ENCODE assay signal across 15 cellular contexts in the genomic region with DNA sequence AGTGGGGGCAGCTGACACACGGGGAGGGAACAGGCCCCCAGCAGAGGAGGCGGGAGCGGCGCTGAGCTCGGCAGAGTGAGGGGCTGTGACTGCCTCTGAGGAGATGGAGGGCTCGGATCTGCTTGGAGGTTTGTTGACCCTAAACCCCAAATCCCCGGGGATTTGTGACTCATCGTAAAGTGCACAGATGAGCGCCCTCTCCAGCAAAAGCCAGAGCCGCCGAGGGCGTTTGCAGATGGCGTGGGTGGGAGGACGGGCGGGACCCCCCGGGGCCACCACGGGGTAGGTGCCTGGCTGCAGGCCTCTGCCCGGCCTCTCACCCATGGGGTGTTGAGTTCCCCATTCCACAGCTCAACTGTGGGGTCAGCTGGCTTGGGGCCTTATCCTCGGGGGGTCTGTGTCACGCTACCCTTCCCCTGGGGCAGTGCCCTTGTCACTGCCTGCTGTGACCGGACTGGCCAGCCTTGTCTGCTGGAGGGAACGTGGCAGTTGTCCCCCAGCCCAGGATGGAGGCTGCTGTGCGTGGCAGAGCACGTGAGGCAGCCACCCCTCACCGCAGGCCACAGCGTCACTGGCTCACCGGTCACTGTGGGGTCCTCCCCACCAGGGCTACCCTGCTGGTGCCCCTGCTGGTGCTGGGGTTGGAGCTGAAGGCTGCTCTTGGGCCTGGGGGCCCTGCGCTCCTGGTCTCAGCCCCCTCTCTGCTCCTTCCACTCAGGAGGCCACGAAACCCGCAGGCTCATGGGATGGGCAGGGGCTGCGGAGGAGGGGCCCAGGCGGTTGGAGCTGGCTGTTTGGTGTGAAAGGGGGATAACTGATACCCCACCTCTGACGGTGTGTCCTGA. TPM values are rescaled to one million over a fixed set of nuclear protein-coding genes. Genes with fewer than 3 reads are reported as not detected.
DNase-seq lines count a peak whose midpoint lies in the region; ATAC-seq and TF ChIP-seq lines count a peak whose summit lies in the region.
"Had no signal": no experiment of that assay in that cellular context is flagged by ENCODE, and none has a peak within 500 bp of the region (broad histone marks: within the 10 kb centered on the region; RNA-seq: fewer than 3 reads in every experiment).

No MANE protein-coding gene starts in this region.

- no peak overlapping the region for H2BK5ac ChIP-seq in neuronal stem cell (ENCODE audit: low read length)

- H3K4me3 ChIP-seq in right atrium auricular region = no peak overlapping the region
- no peak overlapping the region for H3K4me3 ChIP-seq in Karpas-422 (ENCODE audit: low read length)
- H3K4me3 ChIP-seq in WERI-Rb-1 (ENCODE audit: low read depth, low read length) = peak overlapping the region; percentile 17
- peak overlapping the region in 1 of 2 donors; percentile 14 for H3K4me3 ChIP-seq in neuronal stem cell (ENCODE audit: low read length in 2 of 2)

- H4K8ac ChIP-seq in neuronal stem cell (ENCODE audit: low read depth, low read length) = no peak overlapping the region

- no peaks in the 10 kb centered on the region for H3K79me2 ChIP-seq in Karpas-422 (ENCODE audit: low read length)

- peak overlapping the region; percentile 94 for H3K14ac ChIP-seq in neuronal stem cell (ENCODE audit: low read length)

- no peaks in the 10 kb centered on the region for H3K36me3 ChIP-seq in right atrium auricular region
- H3K36me3 ChIP-seq in Karpas-422 (ENCODE audit: insufficient read depth, low read length) = no peaks in the 10 kb centered on the region
- H3K36me3 ChIP-seq in WERI-Rb-1 = no peaks in the 10 kb centered on the region; the same call in 1 of the 2 replicates
- no peaks in the 10 kb centered on the region for H3K36me3 ChIP-seq in neuronal stem cell (replicated peaks in 1 of 2; ENCODE audit: control insufficient read depth in 2 of 2, insufficient read depth in 2 of 2, low read length in 2 of 2)

- peaks cover 8% of the 10 kb centered on the region; the same call in 1 of the 2 replicates for H4K20me1 ChIP-seq in Karpas-422 (ENCODE audit: insufficient read depth, low read depth, low read length)

- H3K27me3 ChIP-seq in right atrium auricular region (no peaks in the 10 kb centered on the region), Karpas-422 (ENCODE audit: low read length) (no peaks in the 10 kb centered on the region), WERI-Rb-1 (ENCODE audit: insufficient read depth, low read depth, severe bottlenecking) (no peaks in the 10 kb centered on the region), neuronal stem cell (ENCODE audit: control insufficient read depth in 3 of 3, insufficient read depth in 3 of 3, low read depth in 1 of 3, low read length in 3 of 3) (no peaks in the 10 kb centered on the region)

- H3K9me2 ChIP-seq in Karpas-422 (replicated peaks; ENCODE audit: insufficient read depth, low read length) = no peaks in the 10 kb centered on the region

- no peak overlapping the region for H2AK5ac ChIP-seq in neuronal stem cell (ENCODE audit: low read depth, low read length)

- no peak overlapping the region for H2BK120ac ChIP-seq in neuronal stem cell (ENCODE audit: low read depth, low read length)

- TF ChIP-seq CTCF in right atrium auricular region (IDR thresholded peaks at IDR 0.05) = no peak
- TF ChIP-seq CTCF in WERI-Rb-1 (IDR thresholded peaks at IDR 0.05; ENCODE audit: low read depth, low read length) = 0 out of 2 replicates have a peak, but pooled peaks have one; percentile 7

- no CpG with 5 or more reads among the region's 33 CpGs for WGBS in neuronal stem cell (ENCODE audit: extremely low coverage in 2 of 2, insufficient read length in 2 of 2, insufficient replicate concordance in 1 of 2), 2 donors

- intact Hi-C loops in left cardiac atrium (cut with DNase I) = no loop called here

- no peak overlapping the region for H2BK12ac ChIP-seq in neuronal stem cell (ENCODE audit: low read length)

- H3K18ac ChIP-seq in neuronal stem cell (ENCODE audit: low read length) = no peak overlapping the region

- peaks cover 49% of the 10 kb centered on the region for H3K79me1 ChIP-seq in neuronal stem cell (ENCODE audit: low read depth, low read length)

- H3K9me3 ChIP-seq in right atrium auricular region (no peaks in the 10 kb centered on the region), Karpas-422 (ENCODE audit: low read length) (no peaks in the 10 kb centered on the region), WERI-Rb-1 (ENCODE audit: severe bottlenecking) (no peaks in the 10 kb centered on the region), neuronal stem cell (replicated peaks in 1 of 2; ENCODE audit: control insufficient read depth in 2 of 2, insufficient read depth in 1 of 2, low read depth in 1 of 2, low read length in 2 of 2) (no peaks in the 10 kb centered on the region)

- no peak overlapping the region for H2BK15ac ChIP-seq in neuronal stem cell (ENCODE audit: low read length)

- H3K4me1 ChIP-seq in right atrium auricular region = peaks cover 0 to 4% of the 10 kb centered on the region in 2 donors
- peaks cover 2% of the 10 kb centered on the region; the same call in 1 of the 2 replicates for H3K4me1 ChIP-seq in Karpas-422 (ENCODE audit: low read length)
- H3K4me1 ChIP-seq in neuronal stem cell (ENCODE audit: control insufficient read depth in 2 of 2, insufficient read depth in 1 of 2, low read depth in 1 of 2, low read length in 2 of 2) = peaks cover 1 to 5% of the 10 kb centered on the region in 2 donors

- no peak overlapping the region for H4K91ac ChIP-seq in neuronal stem cell (ENCODE audit: low read depth, low read length, poor library complexity)

- DNase-seq in left cardiac atrium = peak; percentile 18
- DNase-seq in right atrium auricular region (ENCODE audit: low spot score) = no peak
- DNase-seq in Karpas-422 = peak; percentile 67
- DNase-seq in WERI-Rb-1 = peak; percentile 79
- DNase-seq in neuronal stem cell (ENCODE audit: low spot score) = no peak
- no peak for DNase-seq in NCI-H510A treated with DMSO at 0.1 percent for 48 hours (lab: John Stamatoyannopoulos, UW)
- DNase-seq in activated gamma-delta T cell treated with Interleukin-2 at 50 U/mL for 16 hours = no peak
- DNase-seq: AML-193; Calu3; H9; NCI-H1417 treated with DMSO at 0.1 percent for 48 hours; NCI-H2029 treated with DMSO at 0.1 percent for 48 hours; NK-92 treated with Interleukin-12 subunit alpha and Interleukin-12 subunit beta, amount 100 ng/mL, for 24 hours; PC-3 had no signal

- no peak overlapping the region for H3K9ac ChIP-seq in Karpas-422 (ENCODE audit: low read length)
- H3K9ac ChIP-seq in neuronal stem cell (ENCODE audit: low read depth, low read length, poor library complexity) = no peak overlapping the region

- H3K4ac ChIP-seq in neuronal stem cell (ENCODE audit: low read length) = no peak overlapping the region

- H3K4me2 ChIP-seq in Karpas-422 (ENCODE audit: low read depth, low read length, poor library complexity, severe bottlenecking) (no peak overlapping the region), neuronal stem cell (ENCODE audit: insufficient read depth, low read length, poor library complexity, severe bottlenecking) (no peak overlapping the region)

- peak overlapping the region; percentile 80 for H3K23ac ChIP-seq in neuronal stem cell (ENCODE audit: low read depth, low read length, poor library complexity)

- no peak for ATAC-seq in left cardiac atrium
- ATAC-seq: PC-3 had no signal

- H3K27ac ChIP-seq in right atrium auricular region (no peak overlapping the region), Karpas-422 (ENCODE audit: low read length) (no peak overlapping the region), WERI-Rb-1 (peak overlapping the region; percentile 82), neuronal stem cell (replicated peaks; ENCODE audit: low read length) (no peak overlapping the region)
- H3K27ac ChIP-seq: RWPE1 had no signal

- H2AFZ ChIP-seq in Karpas-422 (ENCODE audit: low read length) (no peak overlapping the region), neuronal stem cell (ENCODE audit: low read length) (no peak overlapping the region)

RNA-seq across cellular contexts. Expression of gene BRSK2, which starts 13.3 kb away (rescaled TPM):
- total RNA-seq in left cardiac atrium (1 to 10 TPM; 1.3 to 1.6 TPM), right atrium auricular region (under 1 TPM; 0.19 to 0.51 TPM)
- not detected in 2 replicates for total RNA-seq in Karpas-422 (2014; rRNA removed; shearing (Covaris generic); ENCODE audit: low replicate concordance)
- polyA plus RNA-seq in neuronal stem cell (2013, experiment 1 of 2) = 24.4 TPM
- 23.0 TPM for polyA plus RNA-seq in neuronal stem cell (2013, experiment 2 of 2)

Comparison
In these comparisons a context has a peak if more than half of its experiments do, and no peak if none do; other contexts are left out.
1. DNase-seq: peak in left cardiac atrium (single experiment), Karpas-422 (single experiment) and WERI-Rb-1 (single experiment); none in right atrium auricular region (single experiment), neuronal stem cell (single experiment), NCI-H510A treated with DMSO at 0.1 percent for 48 hours (single experiment) and activated gamma-delta T cell treated with Interleukin-2 at 50 U/mL for 16 hours (single experiment).